In the genomic region with DNA sequence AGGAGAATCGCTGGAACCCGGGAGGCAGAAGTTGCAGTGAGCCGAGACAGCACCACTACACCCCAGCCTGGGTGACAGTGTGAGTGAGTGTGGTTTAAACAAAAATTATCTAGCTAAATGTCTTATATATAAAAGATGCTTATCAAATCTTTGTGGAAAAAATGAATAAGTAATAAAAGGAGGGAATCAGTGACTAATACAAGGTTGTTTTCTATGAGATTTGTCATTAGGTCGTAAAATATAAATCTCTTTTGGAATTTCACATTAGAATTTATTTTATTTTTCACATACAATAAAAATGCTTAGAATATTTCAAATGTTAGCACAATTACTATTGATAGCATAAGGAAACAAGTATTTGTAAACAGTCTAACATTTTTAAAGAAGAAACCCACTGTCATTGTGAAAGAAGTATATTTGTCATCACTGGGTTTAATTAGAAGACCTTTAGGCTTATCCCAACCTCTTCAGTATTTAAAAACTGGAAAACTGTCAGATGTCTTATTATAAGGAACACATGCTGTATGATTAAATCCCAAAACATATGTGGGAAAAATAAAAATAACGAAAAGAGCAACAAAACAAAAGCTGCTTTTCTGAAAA, we compare ENCODE assay signal across 11 cellular contexts.
"Had no signal": no experiment of that assay in that cellular context is flagged by ENCODE, and none has a peak within 500 bp of the region (broad histone marks: within the 10 kb centered on the region; RNA-seq: fewer than 3 reads in every experiment).

No MANE protein-coding gene starts in this region.

- H3K36me3 ChIP-seq: gastrocnemius medialis, ovary, thoracic aorta had no signal

- DNase-seq: activated B cell treated with CpG ODN at 0.5 μM for 24 hours; activated effector memory CD4-positive, alpha-beta T cell treated with Interleukin-2 at 50 U/mL for 16 hours; dermis blood vessel endothelial cell; gastrocnemius medialis; ovary; retina; stimulated activated CD4-positive, alpha-beta T cell treated with anti-CD3 and anti-CD28 coated beads, Interleukin-4, amount 100 ng/mL, for 4 hours; stomach; T-helper 17 cell had no signal

- ATAC-seq: esophagus mucosa, gastrocnemius medialis, T-helper 17 cell had no signal

- H3K9me3 ChIP-seq: gastrocnemius medialis, ovary, stomach, thoracic aorta had no signal

- H3K4me3 ChIP-seq: gastrocnemius medialis, ovary, stomach, thoracic aorta had no signal

- H3K27ac ChIP-seq: gastrocnemius medialis, ovary, stomach, thoracic aorta had no signal
